16 cellular contexts compared by ENCODE assay signal in the genomic region with DNA sequence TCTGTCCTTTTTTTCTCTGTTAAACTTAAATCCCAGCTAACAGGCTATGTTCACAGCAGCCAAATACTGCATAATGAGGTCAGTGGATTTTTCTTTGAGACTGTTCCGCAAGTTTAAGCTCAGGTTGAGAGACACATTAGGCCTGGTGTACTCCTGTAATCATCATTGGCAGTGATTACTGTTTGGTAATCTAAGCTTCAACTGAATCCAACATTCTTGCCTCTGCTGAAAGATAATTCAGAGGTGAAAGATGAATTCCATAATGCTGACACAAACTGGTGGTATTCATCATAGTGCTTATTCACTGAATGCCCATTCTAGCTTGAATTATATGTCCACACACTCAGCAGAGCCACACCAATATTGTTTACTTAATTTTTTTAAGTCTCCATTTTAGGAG.
DNase-seq lines count a peak whose midpoint lies in the region; ATAC-seq and TF ChIP-seq lines count a peak whose summit lies in the region.
"Had no signal": no experiment of that assay in that cellular context is flagged by ENCODE, and none has a peak within 500 bp of the region (broad histone marks: within the 10 kb centered on the region; RNA-seq: fewer than 3 reads in every experiment).

No MANE protein-coding gene starts in this region.

- TF ChIP-seq CTCF in fibroblast of mammary gland (conservative IDR thresholded peaks at IDR 0.05; ENCODE audit: control insufficient read depth, insufficient read depth, low read depth, low read length) (no peak), omental fat pad (IDR thresholded peaks at IDR 0.05) (no peak)

- no peak overlapping the region for H3K4me3 ChIP-seq in fibroblast of mammary gland (ENCODE audit: control insufficient read depth, low read depth, low read length)
- H3K4me3 ChIP-seq: testis had no signal

- ATAC-seq in omental fat pad (ENCODE audit: low FRiP score), result peak; percentile 90
- ATAC-seq in GM19351 (IDR thresholded peaks at IDR 0.05; ENCODE audit: unreplicated experiment), result no peak
- ATAC-seq in GM21528 (IDR thresholded peaks at IDR 0.05; ENCODE audit: low FRiP score, unreplicated experiment), result no peak
- ATAC-seq: naive thymus-derived CD4-positive, alpha-beta T cell; T-helper 17 cell had no signal

- DNase-seq in EL (peak; percentile 81), RKO (ENCODE audit: low spot score) (peak; percentile 44), fibroblast of mammary gland (ENCODE audit: low read depth) (peak; percentile 85), omental fat pad (ENCODE audit: low spot score) (no peak), head of caudate nucleus (no peak)
- no peak for DNase-seq in stimulated activated CD4-positive, alpha-beta T cell treated with anti-CD3 and anti-CD28 coated beads, Interleukin-12 subunit alpha, Interleukin-12 subunit beta, amount 100 ng/mL, for 4 hours
- DNase-seq: activated CD8-positive, alpha-beta memory T cell treated with anti-CD3 and anti-CD28 coated beads, Interleukin-2, amount 50 U/mL, for 48 hours; hypothalamus; Kasumi-1; naive thymus-derived CD4-positive, alpha-beta T cell; NCI-H524 treated with DMSO at 0.1 percent for 48 hours; stimulated activated CD4-positive, alpha-beta T cell treated with anti-CD3 and anti-CD28 coated beads, Interleukin-4, amount 100 ng/mL, for 1 hour; T-helper 17 cell; testis had no signal

- intact Hi-C loops in head of caudate nucleus (cut with DNase I), result no loop called here

Comparison
In these comparisons a context has a peak if more than half of its experiments do, and no peak if none do; other contexts are left out.
1. DNase-seq: peak in EL (single experiment), RKO (single experiment) and fibroblast of mammary gland (single experiment); none in omental fat pad (single experiment), head of caudate nucleus (0 of 42) and stimulated activated CD4-positive, alpha-beta T cell treated with anti-CD3 and anti-CD28 coated beads, Interleukin-12 subunit alpha, Interleukin-12 subunit beta, amount 100 ng/mL, for 4 hours (single experiment).